In genomic region chr13:40799508-40799907, GRCh38 we compare ENCODE assay signal across 20 cellular contexts.
"Had no signal": no experiment of that assay in that cellular context is flagged by ENCODE, and none has a peak within 500 bp of the region (broad histone marks: within the 10 kb centered on the region; RNA-seq: fewer than 3 reads in every experiment).

No MANE protein-coding gene starts in this region.

- H3K4me3 ChIP-seq: breast epithelium had no signal

- H3K4me3 Mint-ChIP-seq: activated CD8-positive, alpha-beta T cell treated with anti-CD3 and anti-CD28 coated beads for 36 hours; activated naive CD8-positive, alpha-beta T cell treated with anti-CD3 and anti-CD28 coated beads for 36 hours; activated T-cell treated with anti-CD3 and anti-CD28 coated beads, Interleukin-2, amount 50 U/mL, for 72 hours had no signal

- H3K36me3 ChIP-seq: breast epithelium had no signal

- H3K27me3 Mint-ChIP-seq: activated CD8-positive, alpha-beta T cell treated with anti-CD3 and anti-CD28 coated beads for 36 hours; activated naive CD4-positive, alpha-beta T cell treated with anti-CD3 and anti-CD28 coated beads, Interleukin-2, amount 10 ng/mL, durations not matched to agents 7 days and 5 days; activated naive CD8-positive, alpha-beta T cell treated with anti-CD3 and anti-CD28 coated beads for 36 hours had no signal

- H3K27ac Mint-ChIP-seq: activated naive CD8-positive, alpha-beta T cell treated with anti-CD3 and anti-CD28 coated beads for 36 hours; activated T-cell treated with anti-CD3 and anti-CD28 coated beads, Interleukin-2, amount 50 U/mL, for 72 hours had no signal

- H3K4me1 ChIP-seq: breast epithelium had no signal

- DNase-seq: activated CD4-positive, CD25-positive, alpha-beta regulatory T cell; activated CD8-positive, alpha-beta memory T cell treated with anti-CD3 and anti-CD28 coated beads, Interleukin-2, amount 50 U/mL, for 4 hours; activated CD8-positive, alpha-beta T cell treated with anti-CD3 and anti-CD28 coated beads for 36 hours; activated gamma-delta T cell treated with Interleukin-2 at 50 U/mL for 16 hours; activated naive CD4-positive, alpha-beta T cell treated with anti-CD3 and anti-CD28 coated beads, Interleukin-2, amount 10 ng/mL, durations not matched to agents 7 days and 5 days; activated naive CD8-positive, alpha-beta T cell treated with anti-CD3 and anti-CD28 coated beads for 36 hours; activated T-cell treated with anti-CD3 and anti-CD28 coated beads, Interleukin-2, amount 50 U/mL, for 72 hours; caudate nucleus; NCI-H1105 treated with DMSO at 0.1 percent for 48 hours; NCI-H1436 treated with DMSO at 0.1 percent for 48 hours; NCI-H187; NCI-H2081; NCI-H510A treated with DMSO at 0.1 percent for 48 hours; NCI-H69; PC-3; SHP77 treated with DMSO at 0.1 percent for 48 hours; T1000 had no signal

- H3K27me3 ChIP-seq: breast epithelium had no signal

- H3K9me3 ChIP-seq: breast epithelium had no signal

- H3K9me3 Mint-ChIP-seq: activated CD8-positive, alpha-beta T cell treated with anti-CD3 and anti-CD28 coated beads for 36 hours; activated naive CD4-positive, alpha-beta T cell treated with anti-CD3 and anti-CD28 coated beads, Interleukin-2, amount 10 ng/mL, durations not matched to agents 7 days and 5 days; activated naive CD8-positive, alpha-beta T cell treated with anti-CD3 and anti-CD28 coated beads for 36 hours; activated T-cell treated with anti-CD3 and anti-CD28 coated beads, Interleukin-2, amount 50 U/mL, for 72 hours; activated T-helper 2 cell treated with anti-CD3 and anti-CD28 coated beads, Interferon-gamma antibody, Interleukin-2, Interleukin-4, amounts not matched to agents 10 μg/mL and 5 μg/mL and 100 μg/mL, durations not matched to agents 14 hours and 24 hours and 36 hours; T-helper 1 cell treated with Interleukin-12 subunit alpha and Interleukin-12 subunit beta and Interleukin-4 antibody, amounts not matched to agents 30 μg/mL and 1 μg/mL, for 36 hours had no signal
